Comparison of ENCODE assay signal across 8 cellular contexts in genomic region chr12:30796891-30797371, GRCh38.
DNase-seq lines count a peak whose midpoint lies in the region; ATAC-seq and FAIRE-seq lines count a peak whose summit lies in the region.

No MANE protein-coding gene starts in this region.

- no peaks in the 10 kb centered on the region for H3K36me3 ChIP-seq in muscle layer of duodenum (ENCODE audit: control insufficient read depth in 1 of 2, insufficient read depth in 2 of 2, low read length in 2 of 2)

- H3K9me3 Mint-ChIP-seq in dendritic cell treated with granulocyte-macrophage colony-stimulating factor and Interleukin-4, amounts not matched to agents 40 ng/mL and 50 ng/mL, for 4 days: no peaks in the 10 kb centered on the region

- peaks cover 0 to 7% of the 10 kb centered on the region in 2 donors for H3K4me1 ChIP-seq in muscle layer of duodenum (ENCODE audit: control insufficient read depth in 1 of 2, insufficient read depth in 2 of 2, low read length in 2 of 2)

- peaks cover 25% of the 10 kb centered on the region for H3K4me1 Mint-ChIP-seq in dendritic cell treated with granulocyte-macrophage colony-stimulating factor and Interleukin-4, amounts not matched to agents 40 ng/mL and 50 ng/mL, for 4 days (ENCODE audit: low read depth)

- H3K36me3 Mint-ChIP-seq in dendritic cell treated with granulocyte-macrophage colony-stimulating factor and Interleukin-4, amounts not matched to agents 40 ng/mL and 50 ng/mL, for 4 days (ENCODE audit: low read depth): no peaks in the 10 kb centered on the region

- H3K27ac Mint-ChIP-seq in dendritic cell treated with granulocyte-macrophage colony-stimulating factor and Interleukin-4, amounts not matched to agents 40 ng/mL and 50 ng/mL, for 4 days: no peak overlapping the region

- peak overlapping the region; percentile 68 to 70 for H3K4me3 ChIP-seq in muscle layer of duodenum (ENCODE audit: low read depth in 1 of 2, low read length in 2 of 2)

- peak overlapping the region; percentile 44 for H3K4me3 Mint-ChIP-seq in dendritic cell treated with granulocyte-macrophage colony-stimulating factor and Interleukin-4, amounts not matched to agents 40 ng/mL and 50 ng/mL, for 4 days

- intact Hi-C loops in dendritic cell treated with granulocyte-macrophage colony-stimulating factor and Interleukin-4, amounts not matched to agents 40 ng/mL and 50 ng/mL, for 4 days (cut with micrococcal nuclease): no loop called here

- no peaks in the 10 kb centered on the region for H3K27me3 ChIP-seq in muscle layer of duodenum (ENCODE audit: low read depth, low read length)

- H3K27ac ChIP-seq in muscle layer of duodenum (ENCODE audit: low read length): no peak overlapping the region

- no peaks in the 10 kb centered on the region for H3K9me3 ChIP-seq in muscle layer of duodenum (ENCODE audit: control insufficient read depth in 1 of 2, low read length in 2 of 2)

- no peak for ATAC-seq in HG02759 (IDR thresholded peaks at IDR 0.05; ENCODE audit: unreplicated experiment)

- DNase-seq in D341Med (ENCODE audit: low spot score) (peak; percentile 43), NCI-H146 (lab: John Stamatoyannopoulos, UW) (peak; percentile 57), pons (ENCODE audit: low spot score) (no peak), RCC 7860 (ENCODE audit: low spot score) (no peak), dedifferentiated amniotic fluid mesenchymal stem cell (ENCODE audit: extremely low spot score) (no peak)

- no peak for FAIRE-seq in RCC 7860 (lab: Jason Lieb, UNC)

- peaks cover 65% of the 10 kb centered on the region for H3K27me3 Mint-ChIP-seq in dendritic cell treated with granulocyte-macrophage colony-stimulating factor and Interleukin-4, amounts not matched to agents 40 ng/mL and 50 ng/mL, for 4 days

Comparison
In these comparisons a context has a peak if more than half of its experiments do, and no peak if none do; other contexts are left out.
1. DNase-seq: peak in D341Med (single experiment) and NCI-H146 (single experiment); none in pons (single experiment), RCC 7860 (single experiment) and dedifferentiated amniotic fluid mesenchymal stem cell (single experiment).